16 cellular contexts compared by ENCODE assay signal in the genomic region with DNA sequence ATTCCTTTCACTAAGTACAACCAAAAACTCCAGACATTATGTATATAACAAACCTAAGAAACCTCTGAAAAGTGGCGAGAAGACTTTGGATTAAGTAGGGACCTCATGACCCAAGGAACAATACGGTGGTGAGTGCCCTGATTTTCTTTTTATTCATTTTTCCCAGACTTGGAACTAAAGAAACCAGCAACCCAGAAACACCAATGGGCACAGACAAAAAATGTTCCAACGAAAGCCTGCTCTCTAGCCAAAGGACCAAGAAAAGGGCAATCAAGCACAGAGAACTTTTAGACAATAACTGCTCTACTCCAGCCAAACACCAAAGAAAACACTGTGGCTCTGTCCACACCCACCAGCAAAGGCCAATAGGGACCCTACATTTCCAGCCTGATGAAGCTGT.
DNase-seq lines count a peak whose midpoint lies in the region; ATAC-seq and TF ChIP-seq lines count a peak whose summit lies in the region.
"Had no signal": no experiment of that assay in that cellular context is flagged by ENCODE, and none has a peak within 500 bp of the region (broad histone marks: within the 10 kb centered on the region; RNA-seq: fewer than 3 reads in every experiment).

No MANE protein-coding gene starts in this region.

- H3K27me3 ChIP-seq in GM23338 (ENCODE audit: insufficient read depth) = no peaks in the 10 kb centered on the region
- H3K27me3 ChIP-seq in dorsolateral prefrontal cortex = no peaks in the 10 kb centered on the region
- H3K27me3 ChIP-seq in spleen (replicated peaks in 1 of 7) = no peaks in the 10 kb centered on the region
- H3K27me3 ChIP-seq: BLaER1 treated with 17β-estradiol and CSF1 and Interleukin-3, amounts not matched to agents 10 nM and 100 nM had no signal

- no peaks in the 10 kb centered on the region for H3F3A ChIP-seq in GM23338 (replicated peaks; ENCODE audit: low read depth)

- no peaks in the 10 kb centered on the region for H3K9me3 Mint-ChIP-seq in natural killer cell treated with Interleukin-12 subunit alpha and Interleukin-12 subunit beta and Interleukin-15 and Interleukin-18, amount 100 ng/mL, for 72 hours
- H3K9me3 Mint-ChIP-seq in natural killer cell (no peaks in the 10 kb centered on the region), GM23338 (peaks cover 3% of the 10 kb centered on the region; the same call in 2 of the 3 replicates)

- 92 to 98% (median 95%) methylated on average over 3 of the region's 3 CpGs for WGBS in spleen, 5 donors

- no peak overlapping the region for H3K4me2 ChIP-seq in GM23338

- TF ChIP-seq POLR2A in spleen (IDR thresholded peaks at IDR 0.05) = no peak

- H3K27ac ChIP-seq in GM23338 (ENCODE audit: low read depth) (no peak overlapping the region), dorsolateral prefrontal cortex (no peak overlapping the region), spleen (peak overlapping the region in 2 of 8 donors; percentile 6 to 72)

- TF ChIP-seq CTCF in natural killer cell (IDR thresholded peaks at IDR 0.05) (no peak), GM23338 (conservative IDR thresholded peaks at IDR 0.05; ENCODE audit: low read depth in 2 of 2) (no peak), dorsolateral prefrontal cortex (IDR thresholded peaks at IDR 0.05 in 54 of 56, conservative IDR thresholded peaks at IDR 0.05 in 2 of 56; ENCODE audit: low read depth in 1 of 56, partially characterized antibody in 56 of 56) (no peak), spleen (IDR thresholded peaks at IDR 0.05 in 8 of 11, conservative IDR thresholded peaks at IDR 0.05 in 3 of 11) (no peak)

- H3K4me1 Mint-ChIP-seq in natural killer cell treated with Interleukin-12 subunit alpha and Interleukin-12 subunit beta and Interleukin-15 and Interleukin-18, amount 100 ng/mL, for 72 hours (ENCODE audit: low read depth in 2 of 2) = peaks cover 22 to 27% of the 10 kb centered on the region in 2 donors
- H3K4me1 Mint-ChIP-seq in natural killer cell (peaks cover 32 to 35% of the 10 kb centered on the region in 2 donors), GM23338 (0 out of 3 replicates have a peak, but pooled peaks cover 2% of the 10 kb centered on the region)

- no peaks in the 10 kb centered on the region for H3K36me3 Mint-ChIP-seq in natural killer cell treated with Interleukin-12 subunit alpha and Interleukin-12 subunit beta and Interleukin-15 and Interleukin-18, amount 100 ng/mL, for 72 hours
- H3K36me3 Mint-ChIP-seq in natural killer cell = no peaks in the 10 kb centered on the region
- 0 out of 3 replicates have a peak, but pooled peaks cover 2% of the 10 kb centered on the region for H3K36me3 Mint-ChIP-seq in GM23338 (ENCODE audit: low read depth)
- H3K36me3 Mint-ChIP-seq: CD4-positive, CD25-positive, alpha-beta regulatory T cell had no signal

- H3K4me3 Mint-ChIP-seq in natural killer cell treated with Interleukin-12 subunit alpha and Interleukin-12 subunit beta and Interleukin-15 and Interleukin-18, amount 100 ng/mL, for 72 hours = no peak overlapping the region
- H3K4me3 Mint-ChIP-seq in natural killer cell (no peak overlapping the region), GM23338 (no peak overlapping the region)

- no peak for DNase-seq in natural killer cell treated with Interleukin-12 subunit alpha and Interleukin-12 subunit beta and Interleukin-15 and Interleukin-18, amount 100 ng/mL, for 72 hours (ENCODE audit: low spot score)
- DNase-seq in natural killer cell (no peak), GM23338 (ENCODE audit: low spot score) (no peak), medulla oblongata (ENCODE audit: extremely low spot score) (peak; percentile 60), putamen (ENCODE audit: low spot score) (peak; percentile 37), dorsolateral prefrontal cortex (no peak), NCI-H2196 treated with DMSO at 0.1 percent for 48 hours (lab: John Stamatoyannopoulos, UW; ENCODE audit: unreplicated experiment) (no peak), spleen (no peak)
- DNase-seq: 8988T; AML-193; CD4-positive, CD25-positive, alpha-beta regulatory T cell; DMS79; EL; GDM1 had no signal

- H3K4me3 ChIP-seq in GM23338 = no peak overlapping the region
- no peak overlapping the region for H3K4me3 ChIP-seq in dorsolateral prefrontal cortex
- H3K4me3 ChIP-seq in spleen = no peak overlapping the region
- H3K4me3 ChIP-seq: BLaER1 treated with 17β-estradiol and CSF1 and Interleukin-3, amounts not matched to agents 10 nM and 100 nM; HAP-1 had no signal

- peak overlapping the region; percentile 31 to 51 for H3K27ac Mint-ChIP-seq in natural killer cell treated with Interleukin-12 subunit alpha and Interleukin-12 subunit beta and Interleukin-15 and Interleukin-18, amount 100 ng/mL, for 72 hours
- no peak overlapping the region for H3K27ac Mint-ChIP-seq in natural killer cell
- no peak overlapping the region for H3K27ac Mint-ChIP-seq in GM23338

- no peaks in the 10 kb centered on the region for H4K20me1 ChIP-seq in GM23338 (replicated peaks; ENCODE audit: insufficient read depth)
- H4K20me1 ChIP-seq: BLaER1 treated with 17β-estradiol and CSF1 and Interleukin-3, amounts not matched to agents 10 nM and 100 nM had no signal

- H3K36me3 ChIP-seq in GM23338 (ENCODE audit: insufficient read depth) (no peaks in the 10 kb centered on the region), spleen (no peaks in the 10 kb centered on the region)
- H3K36me3 ChIP-seq: BLaER1 treated with 17β-estradiol and CSF1 and Interleukin-3, amounts not matched to agents 10 nM and 100 nM; HAP-1 had no signal

- H3K4me1 ChIP-seq in GM23338 (ENCODE audit: insufficient read depth) = no peaks in the 10 kb centered on the region
- peaks cover 0 to 14% (median 4%) of the 10 kb centered on the region in 6 donors for H3K4me1 ChIP-seq in spleen
- H3K4me1 ChIP-seq: HAP-1 had no signal

- H3K27me3 Mint-ChIP-seq in natural killer cell treated with Interleukin-12 subunit alpha and Interleukin-12 subunit beta and Interleukin-15 and Interleukin-18, amount 100 ng/mL, for 72 hours = peaks cover 6 to 18% of the 10 kb centered on the region in 2 donors
- H3K27me3 Mint-ChIP-seq in natural killer cell (ENCODE audit: low read depth in 2 of 2) (peaks cover 3 to 17% of the 10 kb centered on the region in 2 donors), GM23338 (ENCODE audit: insufficient read depth, low read depth, poor library complexity) (no peaks in the 10 kb centered on the region)

- peak overlapping the region; percentile 43; the same call in 1 of the 2 replicates for H2AFZ ChIP-seq in GM23338

- no peaks in the 10 kb centered on the region for H3K9me2 ChIP-seq in GM23338 (ENCODE audit: insufficient read depth)

- H3K79me2 ChIP-seq in GM23338 (replicated peaks; ENCODE audit: insufficient read depth) = no peaks in the 10 kb centered on the region

- intact Hi-C loops in natural killer cell (cut with micrococcal nuclease) (no loop called here), dorsolateral prefrontal cortex (cut with DNase I) (no loop called here), spleen (cut with DNase I; ENCODE audit: low total_unique reads) (no loop called here)

- no peaks in the 10 kb centered on the region for H3K9me3 ChIP-seq in spleen
- H3K9me3 ChIP-seq: HAP-1 had no signal

- ATAC-seq in natural killer cell treated with Interleukin-12 subunit alpha and Interleukin-12 subunit beta and Interleukin-15 and Interleukin-18, amount 100 ng/mL, for 72 hours = no peak
- ATAC-seq in natural killer cell = no peak
- no peak for ATAC-seq in GM23338

TF ChIP-seq in GM23338, 12 proteins besides CTCF, POLR2A, EP300 and RAD21 (continues in another document):
- TF ChIP-seq ZNF331 (CRISPR knock-in tag; IDR thresholded peaks at IDR 0.05; ENCODE audit: low read depth) (no peak), EZH2 (IDR thresholded peaks at IDR 0.05; ENCODE audit: low read depth, unreplicated experiment) (no peak), POLR2AphosphoS5 (IDR thresholded peaks at IDR 0.05; ENCODE audit: low read depth) (no peak), NANOG (IDR thresholded peaks at IDR 0.05; ENCODE audit: borderline replicate concordance) (no peak), ETS1 (IDR thresholded peaks at IDR 0.05) (no peak), STAT1 (IDR thresholded peaks at IDR 0.05; ENCODE audit: unreplicated experiment) (no peak)

Comparison
In these comparisons a context has a peak if more than half of its experiments do, and no peak if none do; other contexts are left out.
1. H3K27ac Mint-ChIP-seq: peak in natural killer cell treated with Interleukin-12 subunit alpha and Interleukin-12 subunit beta and Interleukin-15 and Interleukin-18, amount 100 ng/mL, for 72 hours (2 of 2); none in natural killer cell (0 of 2) and GM23338 (single experiment).
2. DNase-seq: peak in medulla oblongata (single experiment) and putamen (single experiment); none in natural killer cell treated with Interleukin-12 subunit alpha and Interleukin-12 subunit beta and Interleukin-15 and Interleukin-18, amount 100 ng/mL, for 72 hours (single experiment), natural killer cell (single experiment), GM23338 (single experiment), dorsolateral prefrontal cortex (0 of 10), NCI-H2196 treated with DMSO at 0.1 percent for 48 hours (single experiment) and spleen (single experiment).